In genomic region chr9:95508968-95509850, GRCh38 we compare ENCODE assay signal across 8 cellular contexts. TPM values are rescaled to one million over a fixed set of nuclear protein-coding genes. Genes with fewer than 3 reads are reported as not detected.
A peak's percentile ranks its signal among the peaks of the same experiment; 100 is the strongest.
DNase-seq lines count a peak whose midpoint lies in the region; ATAC-seq and FAIRE-seq lines count a peak whose summit lies in the region.

No MANE protein-coding gene starts in this region.

- 0 to 1% (median 0%) methylated on average over 48 of the region's 48 CpGs for WGBS in small intestine, 3 donors

- no peaks in the 10 kb centered on the region for H3K4me1 ChIP-seq in small intestine (ENCODE audit: control insufficient read depth in 2 of 2, insufficient read depth in 1 of 2, low read depth in 1 of 2, low read length in 1 of 2)

- peak; percentile 10 for DNase-seq in NK-92 treated with Interleukin-12 subunit alpha and Interleukin-12 subunit beta, amount 100 ng/mL, for 24 hours (lab: John Stamatoyannopoulos, UW)
- DNase-seq in NK-92 (lab: John Stamatoyannopoulos, UW; ENCODE audit: unreplicated experiment): no peak
- DNase-seq in NCI-H2171 (lab: John Stamatoyannopoulos, UW): peak; percentile 94
- peak in 3 of 4 experiments; percentile 25 to 43 (median 34) for DNase-seq in activated CD4-positive, CD25-positive, alpha-beta regulatory T cell (lab: John Stamatoyannopoulos, UW)
- peak; percentile 92 for DNase-seq in cerebellum (ENCODE audit: low spot score)
- DNase-seq in islet precursor cell: peak; percentile 97
- DNase-seq in small intestine: peak; percentile 78

- H3K36me3 ChIP-seq in small intestine (ENCODE audit: control insufficient read depth in 2 of 2, insufficient read depth in 2 of 2, low read length in 2 of 2): no peaks in the 10 kb centered on the region

- peak; percentile 23 for ATAC-seq in HG03045 (IDR thresholded peaks at IDR 0.05; ENCODE audit: unreplicated experiment)

- no peak for FAIRE-seq in small intestine (lab: Jason Lieb, UNC)

- no peaks in the 10 kb centered on the region for H3K9me3 ChIP-seq in small intestine (ENCODE audit: control insufficient read depth, low read depth)

- peak overlapping the region; percentile 82 to 88 for H3K4me3 ChIP-seq in small intestine (ENCODE audit: low read depth in 1 of 2, low read length in 2 of 2)

- peak overlapping the region in 1 of 2 donors; percentile 85 for H3K27ac ChIP-seq in small intestine (ENCODE audit: low read depth in 1 of 2, low read length in 1 of 2)

- no peaks in the 10 kb centered on the region for H3K27me3 ChIP-seq in small intestine (ENCODE audit: control insufficient read depth in 2 of 2, insufficient read depth in 2 of 2, low read length in 2 of 2)

RNA-seq across cellular contexts. Expression of gene PTCH1, which starts 7.6 kb away (rescaled TPM):
- total RNA-seq in cerebellum: 60.2 TPM
- polyA plus RNA-seq in small intestine: 1 to 10 TPM; 2.2 to 8.9 (median 2.7) TPM
